In genomic region chr10:62186999-62187695, GRCh38 we compare ENCODE assay signal across 19 cellular contexts.
DNase-seq lines count a peak whose midpoint lies in the region; ATAC-seq, FAIRE-seq and TF ChIP-seq lines count a peak whose summit lies in the region.
"Had no signal": no experiment of that assay in that cellular context is flagged by ENCODE, and none has a peak within 500 bp of the region (broad histone marks: within the 10 kb centered on the region; RNA-seq: fewer than 3 reads in every experiment).

No MANE protein-coding gene starts in this region.

- no peak overlapping the region for H3K9ac ChIP-seq in PC-3 (ENCODE audit: low read length)
- no peak overlapping the region for H3K9ac ChIP-seq in astrocyte (ENCODE audit: low read length)
- no peak overlapping the region for H3K9ac ChIP-seq in smooth muscle cell (ENCODE audit: low read depth)

- H3K9me3 Mint-ChIP-seq in activated T-cell treated with anti-CD3 and anti-CD28 coated beads, Interleukin-2, amount 50 U/mL, for 72 hours: peaks cover 4 to 5% of the 10 kb centered on the region in 2 donors
- H3K9me3 Mint-ChIP-seq in astrocyte (ENCODE audit: unreplicated experiment) (no peaks in the 10 kb centered on the region), mesothelial cell of epicardium (no peaks in the 10 kb centered on the region)

- WGBS in smooth muscle cell (ENCODE audit: low lambda C conversion rate): 79% methylated on average over 2 of the region's 2 CpGs

- peaks cover 86% of the 10 kb centered on the region for H3K4me1 Mint-ChIP-seq in activated T-cell treated with anti-CD3 and anti-CD28 coated beads, Interleukin-2, amount 50 U/mL, for 72 hours (ENCODE audit: low read depth)
- peaks cover 2% of the 10 kb centered on the region for H3K4me1 Mint-ChIP-seq in astrocyte (ENCODE audit: low read depth, unreplicated experiment)
- H3K4me1 Mint-ChIP-seq in mesothelial cell of epicardium: peaks cover 22% of the 10 kb centered on the region

- H3K27ac Mint-ChIP-seq in activated T-cell treated with anti-CD3 and anti-CD28 coated beads, Interleukin-2, amount 50 U/mL, for 72 hours: peak overlapping the region; percentile 97
- no peak overlapping the region for H3K27ac Mint-ChIP-seq in astrocyte (ENCODE audit: unreplicated experiment)
- H3K27ac Mint-ChIP-seq in mesothelial cell of epicardium: peak overlapping the region; percentile 58
- H3K27ac Mint-ChIP-seq: dendritic cell treated with granulocyte-macrophage colony-stimulating factor and Interleukin-4, amounts not matched to agents 40 ng/mL and 50 ng/mL, for 4 days; progenitor cell of endocrine pancreas had no signal

- H3K27me3 ChIP-seq in PC-3 (ENCODE audit: low read length): no peaks in the 10 kb centered on the region
- no peaks in the 10 kb centered on the region for H3K27me3 ChIP-seq in astrocyte (ENCODE audit: insufficient read depth, low read length)
- H3K27me3 ChIP-seq in smooth muscle cell (ENCODE audit: low read depth): no peaks in the 10 kb centered on the region
- H3K27me3 ChIP-seq: esophagus squamous epithelium, spleen had no signal

- H4K20me1 ChIP-seq in PC-3 (ENCODE audit: low read length) (no peaks in the 10 kb centered on the region), astrocyte (ENCODE audit: insufficient read depth, low read length) (no peaks in the 10 kb centered on the region), smooth muscle cell (ENCODE audit: low read depth) (no peaks in the 10 kb centered on the region)

- DNase-seq in activated T-cell treated with anti-CD3 and anti-CD28 coated beads, Interleukin-2, amount 50 U/mL, for 72 hours: peak; percentile 47 to 49
- DNase-seq in activated T-cell treated with anti-CD3 and anti-CD28 coated beads for 4 hours (no peak), PC-3 (peak; percentile 60), astrocyte (ENCODE audit: low read depth) (peak; percentile 65), mesothelial cell of epicardium (ENCODE audit: low spot score in 2 of 2, unreplicated experiment in 2 of 2) (no peak), NOMO-1 treated with dmso at 0.1 percent for 144 hours (lab: John Stamatoyannopoulos, UW; ENCODE audit: unreplicated experiment) (no peak), RWPE1 (ENCODE audit: low spot score) (no peak), smooth muscle cell (lab: John Stamatoyannopoulos, UW; ENCODE audit: unreplicated experiment) (no peak)
- DNase-seq: activated CD8-positive, alpha-beta memory T cell treated with anti-CD3 and anti-CD28 coated beads, Interleukin-2, amount 50 U/mL, for 4 hours; esophagus squamous epithelium; left ventricle myocardium superior; NCI-H2029; NCI-H510A treated with DMSO at 0.1 percent for 48 hours; spleen had no signal

- H3K27ac ChIP-seq in PC-3 (ENCODE audit: low read length): no peak overlapping the region
- no peak overlapping the region for H3K27ac ChIP-seq in astrocyte (ENCODE audit: low read depth, low read length)
- H3K27ac ChIP-seq in RWPE1: no peak overlapping the region
- H3K27ac ChIP-seq in smooth muscle cell (ENCODE audit: low read depth): no peak overlapping the region
- H3K27ac ChIP-seq: esophagus squamous epithelium, spleen had no signal

- H3K4me1 ChIP-seq in PC-3 (ENCODE audit: insufficient read depth, low read length): peaks cover 20% of the 10 kb centered on the region
- no peaks in the 10 kb centered on the region for H3K4me1 ChIP-seq in astrocyte (ENCODE audit: insufficient read depth, low read length)
- peaks cover 5% of the 10 kb centered on the region for H3K4me1 ChIP-seq in smooth muscle cell (ENCODE audit: low read depth)
- H3K4me1 ChIP-seq: esophagus squamous epithelium, HAP-1 had no signal

- POLR2A ChIA-PET in PC-3 (lab: Charles Lee; ENCODE audit: unreplicated experiment): no interaction called here
- POLR2A ChIA-PET in RWPE1 (lab: Yijun Ruan, JAX; ENCODE audit: low non-redundant PET): no interaction called here

- H3K36me3 ChIP-seq in PC-3 (ENCODE audit: low read depth, low read length) (peaks cover 12% of the 10 kb centered on the region; the same call in 1 of the 2 replicates), astrocyte (ENCODE audit: insufficient read depth, low read length) (no peaks in the 10 kb centered on the region), smooth muscle cell (ENCODE audit: low read depth) (no peaks in the 10 kb centered on the region)
- H3K36me3 ChIP-seq: esophagus squamous epithelium, HAP-1, spleen had no signal

- H3K27me3 Mint-ChIP-seq in activated T-cell treated with anti-CD3 and anti-CD28 coated beads, Interleukin-2, amount 50 U/mL, for 72 hours (ENCODE audit: low read depth): no peaks in the 10 kb centered on the region
- H3K27me3 Mint-ChIP-seq in astrocyte (ENCODE audit: low read depth, unreplicated experiment) (no peaks in the 10 kb centered on the region), mesothelial cell of epicardium (ENCODE audit: low read depth) (no peaks in the 10 kb centered on the region)
- H3K27me3 Mint-ChIP-seq: dendritic cell treated with granulocyte-macrophage colony-stimulating factor and Interleukin-4, amounts not matched to agents 40 ng/mL and 50 ng/mL, for 4 days; progenitor cell of endocrine pancreas had no signal

- H3K79me2 ChIP-seq in PC-3 (ENCODE audit: low read length) (no peaks in the 10 kb centered on the region), astrocyte (ENCODE audit: insufficient read depth, low read length) (no peaks in the 10 kb centered on the region), smooth muscle cell (ENCODE audit: low read depth) (no peaks in the 10 kb centered on the region)

- H3K4me3 ChIP-seq in PC-3 (ENCODE audit: low read length) (no peak overlapping the region), astrocyte (ENCODE audit: insufficient read depth, low read depth, low read length) (no peak overlapping the region), smooth muscle cell (no peak overlapping the region)
- H3K4me3 ChIP-seq: esophagus squamous epithelium, HAP-1, spleen had no signal

- intact Hi-C loops in PC-3 (cut with micrococcal nuclease): no loop called here

- peak overlapping the region; percentile 61 to 69 for H3K4me3 Mint-ChIP-seq in activated T-cell treated with anti-CD3 and anti-CD28 coated beads, Interleukin-2, amount 50 U/mL, for 72 hours
- H3K4me3 Mint-ChIP-seq in astrocyte (ENCODE audit: unreplicated experiment) (no peak overlapping the region), mesothelial cell of epicardium (no peak overlapping the region)
- H3K4me3 Mint-ChIP-seq: dendritic cell treated with granulocyte-macrophage colony-stimulating factor and Interleukin-4, amounts not matched to agents 40 ng/mL and 50 ng/mL, for 4 days had no signal

- H3F3A ChIP-seq in PC-3 (ENCODE audit: low read length, unreplicated experiment) (peaks cover 9% of the 10 kb centered on the region), smooth muscle cell (ENCODE audit: low read depth) (no peaks in the 10 kb centered on the region)

- H3K9me2 ChIP-seq in PC-3 (replicated peaks; ENCODE audit: low read length): no peaks in the 10 kb centered on the region

- no peak overlapping the region for H3K4me2 ChIP-seq in PC-3 (ENCODE audit: low read length)
- no peak overlapping the region for H3K4me2 ChIP-seq in astrocyte (ENCODE audit: low read length)
- no peak overlapping the region for H3K4me2 ChIP-seq in smooth muscle cell

- 0 out of 2 replicates have a peak, but pooled peaks cover 5% of the 10 kb centered on the region for H3K9me3 ChIP-seq in PC-3 (ENCODE audit: low read length)
- H3K9me3 ChIP-seq in astrocyte (ENCODE audit: insufficient read depth, low read depth, low read length): no peaks in the 10 kb centered on the region
- no peaks in the 10 kb centered on the region for H3K9me3 ChIP-seq in smooth muscle cell (replicated peaks; ENCODE audit: low read depth)
- H3K9me3 ChIP-seq: esophagus squamous epithelium, HAP-1, spleen had no signal

- CTCF ChIA-PET in PC-3 (lab: Charles Lee): no interaction called here
- CTCF ChIA-PET in RWPE1 (lab: Yijun Ruan, JAX): no interaction called here

- peak; percentile 26 to 33 for ATAC-seq in activated T-cell treated with anti-CD3 and anti-CD28 coated beads, Interleukin-2, amount 50 U/mL, for 72 hours (replicated peaks in 1 of 2)
- peak; percentile 16; the same call in 1 of the 2 replicates for ATAC-seq in PC-3
- ATAC-seq: HepG2, left ventricle myocardium superior had no signal

- peaks cover 5 to 6% of the 10 kb centered on the region in 2 donors for H3K36me3 Mint-ChIP-seq in activated T-cell treated with anti-CD3 and anti-CD28 coated beads, Interleukin-2, amount 50 U/mL, for 72 hours (ENCODE audit: insufficient read depth in 2 of 2)
- H3K36me3 Mint-ChIP-seq in astrocyte (ENCODE audit: low read depth, unreplicated experiment) (peaks cover 4% of the 10 kb centered on the region), mesothelial cell of epicardium (peaks cover 6% of the 10 kb centered on the region)

- BruUV-seq in PC-3 (replicated peaks; lab: Mats Ljungman, UMichigan): no TSS peak

- H2AFZ ChIP-seq in PC-3 (ENCODE audit: low read length): no peak overlapping the region
- H2AFZ ChIP-seq in astrocyte (ENCODE audit: low read depth, low read length): no peak overlapping the region
- H2AFZ ChIP-seq in smooth muscle cell (ENCODE audit: low read depth): no peak overlapping the region

- no peak for FAIRE-seq in astrocyte (lab: Jason Lieb, UNC)
- FAIRE-seq: HepG2, TTC549 had no signal

- TF ChIP-seq CTCF in PC-3 (conservative IDR thresholded peaks at IDR 0.05; ENCODE audit: low read depth, low read length) (no peak), astrocyte (IDR thresholded peaks at IDR 0.05; ENCODE audit: insufficient read depth, low read depth, low read length) (no peak), mesothelial cell of epicardium (IDR thresholded peaks at IDR 0.05; ENCODE audit: unreplicated experiment) (no peak), RWPE1 (conservative IDR thresholded peaks at IDR 0.05; ENCODE audit: low read depth) (no peak), smooth muscle cell (IDR thresholded peaks at IDR 0.05; ENCODE audit: borderline replicate concordance, insufficient read depth, poor library complexity, severe bottlenecking) (no peak)

Comparison
In these comparisons a context has a peak if more than half of its experiments do, and no peak if none do; other contexts are left out.
1. DNase-seq: peak in activated T-cell treated with anti-CD3 and anti-CD28 coated beads, Interleukin-2, amount 50 U/mL, for 72 hours (2 of 2), PC-3 (single experiment) and astrocyte (single experiment); none in activated T-cell treated with anti-CD3 and anti-CD28 coated beads for 4 hours (single experiment), mesothelial cell of epicardium (0 of 2), NOMO-1 treated with dmso at 0.1 percent for 144 hours (single experiment), RWPE1 (single experiment) and smooth muscle cell (single experiment).
2. H3K4me3 Mint-ChIP-seq: peak in activated T-cell treated with anti-CD3 and anti-CD28 coated beads, Interleukin-2, amount 50 U/mL, for 72 hours (2 of 2); none in astrocyte (single experiment) and mesothelial cell of epicardium (single experiment).